31 cellular contexts compared by ENCODE assay signal in the genomic region with DNA sequence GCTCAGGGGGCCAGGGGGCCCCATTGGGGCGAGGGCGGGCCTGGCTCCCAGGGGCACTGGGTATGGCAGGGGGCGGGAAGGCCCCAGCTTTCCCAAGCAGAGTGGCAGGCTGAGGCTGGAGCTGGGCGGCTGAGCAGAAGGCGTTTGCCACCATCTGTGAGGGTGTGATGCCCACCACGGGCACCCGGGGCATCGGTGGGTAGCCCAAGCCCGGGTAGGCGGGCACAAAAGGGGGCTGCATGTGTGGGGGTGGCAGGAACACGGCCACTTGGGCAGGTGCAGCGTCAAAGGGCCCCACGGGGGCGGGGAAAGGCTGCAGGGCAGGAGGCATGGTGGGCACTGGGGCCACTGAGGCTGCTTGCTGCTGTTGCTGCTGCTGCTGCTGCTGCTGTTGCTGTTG.
"Had no signal": no experiment of that assay in that cellular context is flagged by ENCODE, and none has a peak within 500 bp of the region (broad histone marks: within the 10 kb centered on the region; RNA-seq: fewer than 3 reads in every experiment).

No MANE protein-coding gene starts in this region.

- H3K4me3 Mint-ChIP-seq: activated CD4-positive, alpha-beta memory T cell treated with anti-CD3 and anti-CD28 coated beads, Interleukin-2, amount 10 ng/mL, durations not matched to agents 7 days and 5 days; activated CD4-positive, alpha-beta T cell treated with anti-CD3 and anti-CD28 coated beads, Interleukin-2, amount 10 ng/mL, durations not matched to agents 7 days and 5 days; activated naive CD8-positive, alpha-beta T cell; activated T-cell treated with anti-CD3 and anti-CD28 coated beads, Interleukin-2, amount 50 U/mL, for 4 hours; activated T-helper 17 cell treated with anti-CD3 and anti-CD28 coated beads, Interleukin-2, amount 50 U/mL, for 72 hours; central memory CD8-positive, alpha-beta T cell; dendritic cell treated with granulocyte-macrophage colony-stimulating factor and Interleukin-4, amounts not matched to agents 40 ng/mL and 50 ng/mL, for 4 days; endodermal cell; WTC11 had no signal

- ATAC-seq: activated T-cell treated with anti-CD3 and anti-CD28 coated beads, Interleukin-2, amount 50 U/mL, for 4 hours; activated T-helper 17 cell treated with anti-CD3 and anti-CD28 coated beads, Interleukin-2, amount 50 U/mL, for 72 hours; esophagus mucosa; WTC11 had no signal

- H3K27ac Mint-ChIP-seq: activated CD4-positive, alpha-beta memory T cell treated with anti-CD3 and anti-CD28 coated beads, Interleukin-2, amount 10 ng/mL, durations not matched to agents 7 days and 5 days; activated CD4-positive, alpha-beta T cell treated with anti-CD3 and anti-CD28 coated beads, Interleukin-2, amount 10 ng/mL, durations not matched to agents 7 days and 5 days; activated naive CD8-positive, alpha-beta T cell; activated T-helper 17 cell treated with anti-CD3 and anti-CD28 coated beads, Interleukin-2, amount 50 U/mL, for 72 hours; dendritic cell treated with granulocyte-macrophage colony-stimulating factor and Interleukin-4, amounts not matched to agents 40 ng/mL and 50 ng/mL, for 4 days; endodermal cell; WTC11 had no signal

- H3K4me3 ChIP-seq: coronary artery, dorsolateral prefrontal cortex had no signal

- DNase-seq: activated CD4-positive, alpha-beta memory T cell treated with anti-CD3 and anti-CD28 coated beads, Interleukin-2, amount 10 ng/mL, durations not matched to agents 7 days and 5 days; activated CD4-positive, alpha-beta T cell treated with anti-CD3 and anti-CD28 coated beads for 1 hour; activated CD4-positive, alpha-beta T cell treated with anti-CD3 and anti-CD28 coated beads for 4 hours; activated CD4-positive, alpha-beta T cell treated with anti-CD3 and anti-CD28 coated beads, Interleukin-2, amount 10 ng/mL, durations not matched to agents 7 days and 5 days; activated CD4-positive, alpha-beta T cell treated with anti-CD3 and anti-CD28 coated beads, Interleukin-2, amount 50 U/mL, for 4 hours; activated CD8-positive, alpha-beta memory T cell treated with anti-CD3 and anti-CD28 coated beads, Interleukin-2, amount 50 U/mL, for 48 hours; activated effector memory CD4-positive, alpha-beta T cell treated with Interleukin-2 at 50 U/mL for 16 hours; activated gamma-delta T cell treated with Interleukin-2 at 50 U/mL for 16 hours; activated naive CD4-positive, alpha-beta T cell treated with anti-CD3 and anti-CD28 coated beads, Interleukin-2, amount 50 U/mL, for 16 hours; activated naive CD4-positive, alpha-beta T cell treated with Interleukin-2 at 50 U/mL for 16 hours; activated T-cell treated with anti-CD3 and anti-CD28 coated beads for 4 hours; activated T-cell treated with anti-CD3 and anti-CD28 coated beads, Interleukin-2, amount 50 U/mL, for 4 hours; amniotic stem cell; anterior cingulate cortex; brain microvascular endothelial cell; dorsolateral prefrontal cortex; effector memory CD4-positive, alpha-beta T cell; endodermal cell; foreskin fibroblast; T-helper 2 cell had no signal

- H3K27me3 Mint-ChIP-seq: activated CD4-positive, alpha-beta T cell treated with anti-CD3 and anti-CD28 coated beads, Interleukin-2, amount 10 ng/mL, durations not matched to agents 7 days and 5 days; activated naive CD8-positive, alpha-beta T cell; activated T-helper 17 cell treated with anti-CD3 and anti-CD28 coated beads, Interleukin-2, amount 50 U/mL, for 72 hours; central memory CD8-positive, alpha-beta T cell had no signal

- H3K4me1 Mint-ChIP-seq: endodermal cell had no signal

- H3K27me3 ChIP-seq: brain microvascular endothelial cell, dorsolateral prefrontal cortex had no signal

- H3K27ac ChIP-seq: brain microvascular endothelial cell, VCaP had no signal

- FAIRE-seq: astrocyte, bronchial epithelial cell, frontal cortex had no signal

- H3K9me3 Mint-ChIP-seq: activated T-helper 17 cell treated with anti-CD3 and anti-CD28 coated beads, Interleukin-2, amount 50 U/mL, for 72 hours; central memory CD8-positive, alpha-beta T cell; dendritic cell treated with granulocyte-macrophage colony-stimulating factor and Interleukin-4, amounts not matched to agents 40 ng/mL and 50 ng/mL, for 4 days; endodermal cell; WTC11 had no signal
